ENCODE assay signal across 21 cellular contexts in the genomic region with DNA sequence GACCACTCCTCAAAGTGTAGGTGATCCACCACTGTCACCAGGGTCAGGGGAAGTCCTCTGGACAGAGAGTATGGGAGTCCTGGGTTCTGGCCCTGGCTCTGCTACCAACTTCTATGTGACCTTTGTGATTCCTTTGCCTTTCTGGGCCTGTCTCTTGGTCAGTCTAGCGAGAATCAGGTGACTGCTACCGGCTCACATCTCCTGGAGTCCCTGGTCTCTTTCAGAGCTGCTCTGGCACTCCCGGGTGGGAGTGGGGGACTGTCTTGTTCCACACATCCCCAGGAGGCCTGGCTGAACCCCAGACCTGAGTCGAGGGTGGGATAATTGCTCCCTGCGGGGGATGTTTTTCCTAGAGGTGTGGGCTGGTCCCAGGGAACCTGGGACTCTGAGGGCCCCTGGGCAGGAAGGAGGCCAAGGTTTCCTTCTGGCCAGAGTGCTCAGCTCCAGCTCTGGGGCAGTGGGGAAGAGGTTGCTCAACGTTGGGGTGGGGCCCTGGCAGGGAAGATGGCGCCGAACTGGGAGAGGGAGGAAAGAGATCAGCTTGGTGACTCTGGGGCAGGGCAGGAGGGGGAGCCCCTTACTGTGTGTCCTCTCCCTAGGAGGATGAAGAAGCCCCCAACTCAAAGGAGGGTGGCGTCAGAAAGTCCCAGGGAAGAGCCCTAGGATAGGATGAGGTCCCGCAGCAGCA. TPM values are rescaled to one million over a fixed set of nuclear protein-coding genes. Genes with fewer than 3 reads are reported as not detected.
A peak's percentile ranks its signal among the peaks of the same experiment; 100 is the strongest.
DNase-seq lines count a peak whose midpoint lies in the region; ATAC-seq and TF ChIP-seq lines count a peak whose summit lies in the region.
"Had no signal": no experiment of that assay in that cellular context is flagged by ENCODE, and none has a peak within 500 bp of the region (broad histone marks: within the 10 kb centered on the region; RNA-seq: fewer than 3 reads in every experiment).

No MANE protein-coding gene starts in this region.

- CTCF ChIA-PET in MCF 10A (lab: Yijun Ruan, JAX): interaction anchor here (0.9 kb wide), 1 partner anchor 10 kb away, joined by 4 read pairs; no protein-coding TSS in a partner anchor

- H3K4me1 ChIP-seq in breast epithelium: no peaks in the 10 kb centered on the region

- POLR2A ChIA-PET in MCF 10A (lab: Yijun Ruan, JAX): interaction anchor here (0.6 kb wide), 1 partner anchor 1867 kb away, joined by 3 read pairs; no protein-coding TSS in a partner anchor

- H3K4me3 ChIP-seq in breast epithelium: peak overlapping the region in 2 of 3 donors; percentile 66 to 75
- H3K4me3 ChIP-seq: GM23248 had no signal

- intact Hi-C loops in breast epithelium (cut with DNase I; ENCODE audit: low total_unique reads) (loop anchor here (10.0 kb wide), 1 partner anchor 53 kb away; no protein-coding TSS in a partner anchor), MCF 10A (cut with micrococcal nuclease) (no loop called here)

- TF ChIP-seq CTCF in breast epithelium (IDR thresholded peaks at IDR 0.05): no peak
- TF ChIP-seq CTCF in MCF 10A (IDR thresholded peaks at IDR 0.05; ENCODE audit: unreplicated experiment): no peak

- H3K27ac ChIP-seq in breast epithelium (peak overlapping the region; percentile 87 to 91), temporal lobe (ENCODE audit: low read depth, low read length) (peak overlapping the region; percentile 93)
- H3K27ac ChIP-seq: 22Rv1, GM23248 had no signal

- no peak for ATAC-seq in effector memory CD8-positive, alpha-beta T cell (replicated peaks)
- ATAC-seq in GM21737 (IDR thresholded peaks at IDR 0.05; ENCODE audit: unreplicated experiment): no peak
- ATAC-seq: stimulated activated memory B cell treated with anti-CD40 and anti-IgM and Interleukin-4, amounts not matched to agents 10 μg/mL and 1 μg/mL and 100 μg/mL, for 72 hours had no signal

- TF ChIP-seq POLR2A in breast epithelium (IDR thresholded peaks at IDR 0.05): no peak

- BruUV-seq in MCF 10A (replicated peaks; lab: Mats Ljungman, UMichigan): no TSS peak

- DNase-seq in breast epithelium (ENCODE audit: low spot score in 2 of 2): peak in 1 of 2 donors; percentile 67
- DNase-seq in MCF 10A (ENCODE audit: unreplicated experiment): no peak
- DNase-seq in effector memory CD8-positive, alpha-beta T cell: no peak
- peak; percentile 30 for DNase-seq in medulla oblongata (ENCODE audit: extremely low spot score)
- no peak for DNase-seq in HUDEP-2 (lab: John Stamatoyannopoulos, UW; ENCODE audit: unreplicated experiment in 76 of 76)
- no peak for DNase-seq in COR-L47 (lab: John Stamatoyannopoulos, UW)
- DNase-seq: activated CD4-positive, alpha-beta memory T cell treated with anti-CD3 and anti-CD28 coated beads, Interleukin-2, amount 10 ng/mL, durations not matched to agents 7 days and 5 days; activated naive CD4-positive, alpha-beta T cell treated with Interleukin-2 at 50 U/mL for 16 hours; Calu3; GM23248; NCI-H1436; NCI-H2171 treated with DMSO at 0.1 percent for 48 hours; NCI-H774; OCI-M1; T-helper 2 cell had no signal

- H3K27ac Mint-ChIP-seq in MCF 10A (ENCODE audit: low read depth, unreplicated experiment): no peak overlapping the region
- H3K27ac Mint-ChIP-seq in effector memory CD8-positive, alpha-beta T cell: peak overlapping the region; percentile 41 to 57
- H3K27ac Mint-ChIP-seq: activated CD4-positive, alpha-beta memory T cell treated with anti-CD3 and anti-CD28 coated beads, Interleukin-2, amount 10 ng/mL, durations not matched to agents 7 days and 5 days; stimulated activated memory B cell treated with anti-CD40 and anti-IgM and Interleukin-4, amounts not matched to agents 10 μg/mL and 1 μg/mL and 100 μg/mL, for 72 hours had no signal

- no peaks in the 10 kb centered on the region for H3K9me3 Mint-ChIP-seq in MCF 10A (ENCODE audit: unreplicated experiment)
- H3K9me3 Mint-ChIP-seq in effector memory CD8-positive, alpha-beta T cell: no peaks in the 10 kb centered on the region
- H3K9me3 Mint-ChIP-seq: activated CD4-positive, alpha-beta memory T cell treated with anti-CD3 and anti-CD28 coated beads, Interleukin-2, amount 10 ng/mL, durations not matched to agents 7 days and 5 days; stimulated activated memory B cell treated with anti-CD40 and anti-IgM and Interleukin-4, amounts not matched to agents 10 μg/mL and 1 μg/mL and 100 μg/mL, for 72 hours had no signal

- no peaks in the 10 kb centered on the region for H3K9me3 ChIP-seq in breast epithelium

- no peaks in the 10 kb centered on the region for H3K36me3 ChIP-seq in breast epithelium

- no peaks in the 10 kb centered on the region for H3K27me3 ChIP-seq in breast epithelium

- H3K4me1 Mint-ChIP-seq in MCF 10A (ENCODE audit: insufficient read depth, unreplicated experiment): no peaks in the 10 kb centered on the region
- H3K4me1 Mint-ChIP-seq in effector memory CD8-positive, alpha-beta T cell (ENCODE audit: low read depth in 2 of 2): no peaks in the 10 kb centered on the region
- H3K4me1 Mint-ChIP-seq: activated CD4-positive, alpha-beta memory T cell treated with anti-CD3 and anti-CD28 coated beads, Interleukin-2, amount 10 ng/mL, durations not matched to agents 7 days and 5 days; stimulated activated memory B cell treated with anti-CD40 and anti-IgM and Interleukin-4, amounts not matched to agents 10 μg/mL and 1 μg/mL and 100 μg/mL, for 72 hours had no signal

- no peak overlapping the region for H3K4me3 Mint-ChIP-seq in MCF 10A (ENCODE audit: unreplicated experiment)
- no peak overlapping the region for H3K4me3 Mint-ChIP-seq in effector memory CD8-positive, alpha-beta T cell
- H3K4me3 Mint-ChIP-seq: activated CD4-positive, alpha-beta memory T cell treated with anti-CD3 and anti-CD28 coated beads, Interleukin-2, amount 10 ng/mL, durations not matched to agents 7 days and 5 days; stimulated activated memory B cell treated with anti-CD40 and anti-IgM and Interleukin-4, amounts not matched to agents 10 μg/mL and 1 μg/mL and 100 μg/mL, for 72 hours had no signal

- H3K27me3 Mint-ChIP-seq in MCF 10A (ENCODE audit: insufficient read depth, unreplicated experiment): no peaks in the 10 kb centered on the region
- H3K27me3 Mint-ChIP-seq in effector memory CD8-positive, alpha-beta T cell: no peaks in the 10 kb centered on the region
- H3K27me3 Mint-ChIP-seq: activated CD4-positive, alpha-beta memory T cell treated with anti-CD3 and anti-CD28 coated beads, Interleukin-2, amount 10 ng/mL, durations not matched to agents 7 days and 5 days; stimulated activated memory B cell treated with anti-CD40 and anti-IgM and Interleukin-4, amounts not matched to agents 10 μg/mL and 1 μg/mL and 100 μg/mL, for 72 hours had no signal

- peaks cover 2% of the 10 kb centered on the region for H3K36me3 Mint-ChIP-seq in MCF 10A (ENCODE audit: insufficient read depth, unreplicated experiment)
- peaks cover 7% of the 10 kb centered on the region for H3K36me3 Mint-ChIP-seq in effector memory CD8-positive, alpha-beta T cell (ENCODE audit: insufficient read depth)

RNA-seq across cellular contexts. Expression of a gene that starts 2.1 kb away (rescaled TPM):
- total RNA-seq in breast epithelium (100 to 1,000 TPM in 1 of 3 donors, 10 to 100 TPM in 1, under 1 TPM in 1; 0.16 to 101 (median 24.9) TPM), MCF 10A (2022) (not detected in 2 replicates), temporal lobe (5.2 TPM)
- total RNA-seq: activated CD4-positive, alpha-beta memory T cell treated with anti-CD3 and anti-CD28 coated beads, Interleukin-2, amount 10 ng/mL, durations not matched to agents 7 days and 5 days; Calu3; GM23248; mononuclear cell; renal cortical epithelial cell had no signal

RNA-seq across cellular contexts. Expression of a gene that starts 28.8 kb away (rescaled TPM):
- total RNA-seq in breast epithelium: 10 to 100 TPM; 66.7 to 93.7 (median 82.4) TPM
- total RNA-seq in MCF 10A (2022): 87.5 and 97.6 TPM in 2 replicates
- 53.4 TPM for total RNA-seq in temporal lobe

RNA-seq across cellular contexts. Expression of a gene that starts 28.9 kb away (rescaled TPM):
- total RNA-seq in breast epithelium: under 1 TPM in 1 of 3 donors, not detected in 2; 0.64 TPM
- not detected in 2 replicates for total RNA-seq in MCF 10A (2022)
- total RNA-seq in temporal lobe: 0.25 TPM
- total RNA-seq: activated CD4-positive, alpha-beta memory T cell treated with anti-CD3 and anti-CD28 coated beads, Interleukin-2, amount 10 ng/mL, durations not matched to agents 7 days and 5 days; mononuclear cell had no signal
